Comparison of ENCODE assay signal across 24 cellular contexts in genomic region chr11:27294654-27295053, GRCh38.
DNase-seq lines count a peak whose midpoint lies in the region; ATAC-seq and TF ChIP-seq lines count a peak whose summit lies in the region.
"Had no signal": no experiment of that assay in that cellular context is flagged by ENCODE, and none has a peak within 500 bp of the region (broad histone marks: within the 10 kb centered on the region; RNA-seq: fewer than 3 reads in every experiment).

No MANE protein-coding gene starts in this region.

- no peak overlapping the region for H3K4me3 ChIP-seq in SJSA1
- H3K4me3 ChIP-seq: BLaER1 treated with 17β-estradiol and CSF1 and Interleukin-3, amounts not matched to agents 10 nM and 100 nM; K562; thyroid gland had no signal

- no peak overlapping the region for H3K4me3 Mint-ChIP-seq in nephron
- H3K4me3 Mint-ChIP-seq in activated CD8-positive, alpha-beta T cell treated with anti-CD3 and anti-CD28 coated beads, Interleukin-2, amount 10 ng/mL, durations not matched to agents 7 days and 5 days, result no peak overlapping the region
- H3K4me3 Mint-ChIP-seq: activated B cell treated with CpG ODN at 0.5 μM for 24 hours; activated CD4-positive, alpha-beta memory T cell treated with anti-CD3 and anti-CD28 coated beads for 36 hours; activated T-cell treated with anti-CD3 and anti-CD28 coated beads, Interleukin-2, amount 50 U/mL, for 24 hours; naive thymus-derived CD8-positive, alpha-beta T cell had no signal

- peaks cover 20% of the 10 kb centered on the region for H3K9me3 Mint-ChIP-seq in nephron
- H3K9me3 Mint-ChIP-seq in activated CD8-positive, alpha-beta T cell treated with anti-CD3 and anti-CD28 coated beads, Interleukin-2, amount 10 ng/mL, durations not matched to agents 7 days and 5 days (ENCODE audit: insufficient read depth), result peaks cover 20% of the 10 kb centered on the region

- peak overlapping the region; percentile 36; the same call in 1 of the 2 replicates for H3K27ac ChIP-seq in SJSA1
- H3K27ac ChIP-seq: BLaER1 treated with 17β-estradiol and CSF1 and Interleukin-3, amounts not matched to agents 10 nM and 100 nM; thyroid gland had no signal

- POLR2A ChIA-PET in activated CD8-positive, alpha-beta T cell treated with anti-CD3 and anti-CD28 coated beads, Interleukin-2, amount 10 ng/mL, durations not matched to agents 7 days and 5 days (lab: Charles Lee), result no interaction called here

- H3K36me3 ChIP-seq in SJSA1, result no peaks in the 10 kb centered on the region
- H3K36me3 ChIP-seq: thyroid gland had no signal

- peaks cover 36% of the 10 kb centered on the region for H3K4me1 Mint-ChIP-seq in nephron
- no peaks in the 10 kb centered on the region for H3K4me1 Mint-ChIP-seq in activated CD8-positive, alpha-beta T cell treated with anti-CD3 and anti-CD28 coated beads, Interleukin-2, amount 10 ng/mL, durations not matched to agents 7 days and 5 days (ENCODE audit: low read depth)
- H3K4me1 Mint-ChIP-seq: activated B cell treated with CpG ODN at 0.5 μM for 24 hours; naive thymus-derived CD8-positive, alpha-beta T cell had no signal

- CTCF ChIA-PET in activated CD8-positive, alpha-beta T cell treated with anti-CD3 and anti-CD28 coated beads, Interleukin-2, amount 10 ng/mL, durations not matched to agents 7 days and 5 days (lab: Charles Lee), result no interaction called here

- H3K27ac Mint-ChIP-seq in nephron, result peak overlapping the region; percentile 17 to 70 (median 55)
- no peak overlapping the region for H3K27ac Mint-ChIP-seq in activated CD8-positive, alpha-beta T cell treated with anti-CD3 and anti-CD28 coated beads, Interleukin-2, amount 10 ng/mL, durations not matched to agents 7 days and 5 days
- H3K27ac Mint-ChIP-seq: activated B cell treated with CpG ODN at 0.5 μM for 24 hours; activated CD4-positive, alpha-beta memory T cell treated with anti-CD3 and anti-CD28 coated beads for 36 hours; activated T-cell treated with anti-CD3 and anti-CD28 coated beads, Interleukin-2, amount 50 U/mL, for 24 hours; naive thymus-derived CD8-positive, alpha-beta T cell; progenitor cell of endocrine pancreas had no signal

- H3K9me3 ChIP-seq in SJSA1 (replicated peaks), result no peaks in the 10 kb centered on the region
- H3K9me3 ChIP-seq: thyroid gland had no signal

- no peaks in the 10 kb centered on the region for H3K27me3 Mint-ChIP-seq in nephron (ENCODE audit: low read depth)
- no peaks in the 10 kb centered on the region for H3K27me3 Mint-ChIP-seq in activated CD8-positive, alpha-beta T cell treated with anti-CD3 and anti-CD28 coated beads, Interleukin-2, amount 10 ng/mL, durations not matched to agents 7 days and 5 days (ENCODE audit: low read depth)
- H3K27me3 Mint-ChIP-seq: progenitor cell of endocrine pancreas had no signal

- no peak for TF ChIP-seq CTCF in nephron (IDR thresholded peaks at IDR 0.05; ENCODE audit: unreplicated experiment in 3 of 3)

- peak; percentile 71 for DNase-seq in DMS153 (lab: John Stamatoyannopoulos, UW)
- DNase-seq in NCI-H1930 (lab: John Stamatoyannopoulos, UW), result peak; percentile 36 to 53
- DNase-seq in SJSA1 (ENCODE audit: low read depth in 1 of 2, low spot score in 2 of 2), result no peak
- no peak for DNase-seq in activated CD8-positive, alpha-beta T cell treated with anti-CD3 and anti-CD28 coated beads, Interleukin-2, amount 10 ng/mL, durations not matched to agents 7 days and 5 days
- no peak for DNase-seq in NCI-H774 (lab: John Stamatoyannopoulos, UW)
- no peak for DNase-seq in NCI-H446 treated with DMSO at 0.1 percent for 48 hours (lab: John Stamatoyannopoulos, UW)
- DNase-seq: ACHN; activated B cell treated with CpG ODN at 0.5 μM for 24 hours; activated CD4-positive, alpha-beta memory T cell treated with anti-CD3 and anti-CD28 coated beads for 36 hours; activated naive CD4-positive, alpha-beta T cell treated with Interleukin-2 at 50 U/mL for 16 hours; activated T-cell treated with anti-CD3 and anti-CD28 coated beads, Interleukin-2, amount 50 U/mL, for 24 hours; amygdala; mesenchymal stem cell; naive thymus-derived CD8-positive, alpha-beta T cell; NCI-H2029; NCI-H82; stimulated activated CD4-positive, alpha-beta T cell treated with anti-CD3 and anti-CD28 coated beads, Interleukin-2, amount 100 ng/mL, for 24 hours; stimulated activated naive CD4-positive, alpha-beta T cell treated with Interleukin-2 at 50 U/mL for 16 hours; thyroid gland had no signal

- no peaks in the 10 kb centered on the region for H3K27me3 ChIP-seq in SJSA1 (replicated peaks)
- H3K27me3 ChIP-seq: BLaER1 treated with 17β-estradiol and CSF1 and Interleukin-3, amounts not matched to agents 10 nM and 100 nM; thyroid gland had no signal

- H3K36me3 Mint-ChIP-seq in nephron (ENCODE audit: low read depth), result peaks cover 24% of the 10 kb centered on the region
- no peaks in the 10 kb centered on the region for H3K36me3 Mint-ChIP-seq in activated CD8-positive, alpha-beta T cell treated with anti-CD3 and anti-CD28 coated beads, Interleukin-2, amount 10 ng/mL, durations not matched to agents 7 days and 5 days (ENCODE audit: low read depth)

- H3K4me1 ChIP-seq in SJSA1 (replicated peaks), result peaks cover 45% of the 10 kb centered on the region
- H3K4me1 ChIP-seq: BLaER1 treated with 17β-estradiol and CSF1 and Interleukin-3, amounts not matched to agents 10 nM and 100 nM; thyroid gland had no signal

- no peak for ATAC-seq in activated CD8-positive, alpha-beta T cell treated with anti-CD3 and anti-CD28 coated beads, Interleukin-2, amount 10 ng/mL, durations not matched to agents 7 days and 5 days
- ATAC-seq in GM19324 (IDR thresholded peaks at IDR 0.05; ENCODE audit: low FRiP score, unreplicated experiment), result no peak
- ATAC-seq: K562; naive thymus-derived CD8-positive, alpha-beta T cell had no signal

Comparison
In these comparisons a context has a peak if more than half of its experiments do, and no peak if none do; other contexts are left out.
1. DNase-seq: peak in DMS153 (single experiment) and NCI-H1930 (2 of 2); none in SJSA1 (0 of 2), activated CD8-positive, alpha-beta T cell treated with anti-CD3 and anti-CD28 coated beads, Interleukin-2, amount 10 ng/mL, durations not matched to agents 7 days and 5 days (single experiment), NCI-H774 (single experiment) and NCI-H446 treated with DMSO at 0.1 percent for 48 hours (single experiment).